25 cellular contexts compared by ENCODE assay signal in genomic region chr15:42024303-42024702, GRCh38. TPM values are rescaled to one million over a fixed set of nuclear protein-coding genes. Genes with fewer than 3 reads are reported as not detected.
"Had no signal": no experiment of that assay in that cellular context is flagged by ENCODE, and none has a peak within 500 bp of the region (broad histone marks: within the 10 kb centered on the region; RNA-seq: fewer than 3 reads in every experiment).

No MANE protein-coding gene starts in this region.

- DNase-seq: activated gamma-delta T cell treated with Interleukin-2 at 50 U/mL for 16 hours; activated T-cell treated with anti-CD3 and anti-CD28 coated beads, Interleukin-2, amount 50 U/mL, for 1 hour; anterior cingulate cortex; body of pancreas; caudate nucleus; effector CD8-positive, alpha-beta T cell; esophagus squamous epithelium; head of caudate nucleus; hypothalamus; left ventricle myocardium superior; mesenchymal stem cell; mucosa of descending colon; nephron progenitor cell; stimulated activated CD4-positive, alpha-beta T cell treated with anti-CD3 and anti-CD28 coated beads, Interleukin-2, amount 100 ng/mL, for 48 hours; stimulated activated CD8-positive, alpha-beta memory T cell treated with anti-CD3 and anti-CD28 coated beads, Interleukin-4, amount 100 ng/mL, for 48 hours; stimulated activated naive B cell treated with anti-CD40 and anti-IgM and Interleukin-4, amounts not matched to agents 10 μg/mL and 1 μg/mL and 100 μg/mL, for 72 hours; T1000; trophoblast cell had no signal

- H3K36me3 ChIP-seq: esophagus squamous epithelium, gastroesophageal sphincter, pancreas had no signal

- H3K9me3 ChIP-seq: body of pancreas, esophagus squamous epithelium, gastroesophageal sphincter, mucosa of descending colon, pancreas had no signal

- ATAC-seq: body of pancreas; gastroesophageal sphincter; left ventricle myocardium superior; mucosa of descending colon; pancreas; sciatic nerve; stimulated activated naive B cell treated with anti-CD40 and anti-IgM and Interleukin-4, amounts not matched to agents 10 μg/mL and 1 μg/mL and 100 μg/mL, for 72 hours; WTC11 had no signal

- H3K4me3 ChIP-seq: body of pancreas, esophagus squamous epithelium, gastroesophageal sphincter, mucosa of descending colon, pancreas had no signal

- FAIRE-seq: endothelial cell of umbilical vein, pancreas had no signal

- H3K27ac ChIP-seq: body of pancreas, esophagus squamous epithelium, gastroesophageal sphincter, pancreas had no signal

- H3K4me1 ChIP-seq: body of pancreas, pancreas had no signal

- H3K27me3 ChIP-seq: body of pancreas, esophagus squamous epithelium, gastroesophageal sphincter, pancreas had no signal

RNA-seq across cellular contexts. Expression of gene PLA2G4E, which starts 3.5 kb away (rescaled TPM):
- total RNA-seq: body of pancreas; endothelial cell of umbilical vein; left ventricle myocardium superior; sciatic nerve; T-helper 1 cell treated with Interleukin-12 subunit alpha and Interleukin-12 subunit beta and Interleukin-4 antibody, amounts not matched to agents 30 ng/mL and 1 ng/mL, for 36 hours; temporal lobe; WTC11 had no signal
- polyA plus RNA-seq: endothelial cell of umbilical vein had no signal
